Comparison of ENCODE assay signal across 1 cellular context in the genomic region with DNA sequence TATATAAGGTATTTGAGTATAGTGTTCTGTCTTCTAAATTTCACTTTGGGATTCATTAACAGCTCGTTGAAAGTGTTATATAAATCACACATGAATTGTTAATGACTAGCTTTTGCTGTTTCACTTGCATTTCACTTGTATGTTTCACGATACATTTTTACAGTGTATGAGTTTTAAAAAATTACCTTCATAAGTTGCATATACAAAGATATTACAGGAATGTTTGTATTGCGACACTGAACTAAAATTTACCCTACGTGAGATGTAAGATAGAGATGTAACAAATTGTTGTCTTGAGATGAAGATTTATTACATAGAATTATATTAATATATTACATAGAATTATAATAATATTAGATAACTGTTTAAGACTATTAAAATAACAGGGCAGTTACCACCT.
TF ChIP-seq lines count a peak whose summit lies in the region.

No MANE protein-coding gene starts in this region.

TF ChIP-seq in SK-N-SH treated with all-trans-retinoic acid at 6 μM for 48 hours, 23 proteins besides CTCF, POLR2A, EP300 and RAD21 (continued from another document):
- TF ChIP-seq, protein P1, sequence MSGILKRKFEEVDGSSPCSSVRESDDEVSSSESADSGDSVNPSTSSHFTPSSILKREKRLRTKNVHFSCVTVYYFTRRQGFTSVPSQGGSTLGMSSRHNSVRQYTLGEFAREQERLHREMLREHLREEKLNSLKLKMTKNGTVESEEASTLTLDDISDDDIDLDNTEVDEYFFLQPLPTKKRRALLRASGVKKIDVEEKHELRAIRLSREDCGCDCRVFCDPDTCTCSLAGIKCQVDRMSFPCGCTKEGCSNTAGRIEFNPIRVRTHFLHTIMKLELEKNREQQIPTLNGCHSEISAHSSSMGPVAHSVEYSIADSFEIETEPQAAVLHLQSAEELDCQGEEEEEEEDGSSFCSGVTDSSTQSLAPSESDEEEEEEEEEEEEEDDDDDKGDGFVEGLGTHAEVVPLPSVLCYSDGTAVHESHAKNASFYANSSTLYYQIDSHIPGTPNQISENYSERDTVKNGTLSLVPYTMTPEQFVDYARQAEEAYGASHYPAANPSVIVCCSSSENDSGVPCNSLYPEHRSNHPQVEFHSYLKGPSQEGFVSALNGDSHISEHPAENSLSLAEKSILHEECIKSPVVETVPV (CRISPR knock-in tag; IDR thresholded peaks at IDR 0.05) = no peak
TF ChIP-seq in SK-N-SH treated with all-trans-retinoic acid at 6 μM for 48 hours: peak in this region for 0.
